ENCODE assay signal across 8 cellular contexts in genomic region chr6:117602151-117602898, GRCh38. TPM values are rescaled to one million over a fixed set of nuclear protein-coding genes. Genes with fewer than 3 reads are reported as not detected.
DNase-seq lines count a peak whose midpoint lies in the region; ATAC-seq and TF ChIP-seq lines count a peak whose summit lies in the region.

Gene GOPC, minus strand, starts transcription at chr6:117602511. Its CDS starts 223 bp downstream, at chr6:117602288.

- peaks cover 7% of the 10 kb centered on the region for H3K4me1 ChIP-seq in testis

- DNase-seq in GM10248 (ENCODE audit: extremely low spot score) (peak; percentile 96), NCI-H1092 (lab: John Stamatoyannopoulos, UW) (peak; percentile 92), glomerular visceral epithelial cell (ENCODE audit: extremely low spot score) (peak; percentile 99), omental fat pad (ENCODE audit: low spot score) (peak; percentile 73), testis (peak; percentile 96)
- peak; percentile 85 to 97 for DNase-seq in activated naive CD4-positive, alpha-beta T cell treated with anti-CD3 and anti-CD28 coated beads, Interleukin-2, amount 50 U/mL, for 72 hours (ENCODE audit: low spot score in 2 of 2)

- H3K9me3 Mint-ChIP-seq in activated naive CD4-positive, alpha-beta T cell treated with anti-CD3 and anti-CD28 coated beads, Interleukin-2, amount 50 U/mL, for 72 hours: peaks cover 0 to 5% of the 10 kb centered on the region in 2 donors

- peaks cover 28 to 35% of the 10 kb centered on the region in 2 donors for H3K36me3 Mint-ChIP-seq in activated naive CD4-positive, alpha-beta T cell treated with anti-CD3 and anti-CD28 coated beads, Interleukin-2, amount 50 U/mL, for 72 hours

- TF ChIP-seq CTCF in GM10248 (IDR thresholded peaks at IDR 0.05; ENCODE audit: control extremely low read depth, extremely low read depth, low read depth, missing control alignments): no peak
- no peak for TF ChIP-seq CTCF in omental fat pad (IDR thresholded peaks at IDR 0.05)
- TF ChIP-seq CTCF in testis (IDR thresholded peaks at IDR 0.05): no peak

- 0% methylated on average over 30 to 48 of the region's 60 CpGs for WGBS in testis, 2 donors

- peak within 1 kb of the TSS; percentile 87 to 96 for H3K27ac ChIP-seq in testis

- H3K9me3 ChIP-seq in testis: no peaks in the 10 kb centered on the region

- no peaks in the 10 kb centered on the region for H3K36me3 ChIP-seq in testis (ENCODE audit: low read depth, missing control alignments)

- TF ChIP-seq POLR2A in testis (IDR thresholded peaks at IDR 0.05): no peak

- peak within 1 kb of the TSS; percentile 85 to 91 for H3K4me3 ChIP-seq in testis

- intact Hi-C loops in testis (cut with DNase I; ENCODE audit: low total_unique reads): loop anchor here (10.0 kb wide), 1 partner anchor 72 kb away; the partner anchor contains the start of gene NUS1

- ATAC-seq in HG02588 (IDR thresholded peaks at IDR 0.05; ENCODE audit: unreplicated experiment): peak; percentile 96
- peak; percentile 94 for ATAC-seq in SK-N-SH treated with all-trans-retinoic acid at 6 μM for 48 hours
- peak; percentile 96 to 97 for ATAC-seq in activated naive CD4-positive, alpha-beta T cell treated with anti-CD3 and anti-CD28 coated beads, Interleukin-2, amount 50 U/mL, for 72 hours
- peak; percentile 99 for ATAC-seq in omental fat pad (ENCODE audit: low FRiP score)

- H3K27me3 ChIP-seq in testis: no peaks in the 10 kb centered on the region

- CTCF ChIA-PET in GM10248 (lab: Yijun Ruan, JAX): interaction anchor here (0.9 to 2.0 kb wide), 8 partner anchors 8 to 174 kb away, joined by 3 to 8 read pairs (median 4); no protein-coding TSS in a partner anchor

- POLR2A ChIA-PET in GM10248 (lab: Yijun Ruan, JAX): interaction anchor here (0.5 to 0.6 kb wide), 3 partner anchors 16 to 80 kb away, joined by 3 read pairs; no protein-coding TSS in a partner anchor

- H3K27ac Mint-ChIP-seq in activated naive CD4-positive, alpha-beta T cell treated with anti-CD3 and anti-CD28 coated beads, Interleukin-2, amount 50 U/mL, for 72 hours: peak within 1 kb of the TSS; percentile 94 to 99

TF ChIP-seq in SK-N-SH treated with all-trans-retinoic acid at 6 μM for 48 hours, 23 proteins besides CTCF, POLR2A, EP300 and RAD21:
- TF ChIP-seq PATZ1 (CRISPR knock-in tag; IDR thresholded peaks at IDR 0.05; ENCODE audit: borderline replicate concordance) (peak; percentile 82; the same call in 1 of the 2 replicates), TSHZ2 (CRISPR knock-in tag; IDR thresholded peaks at IDR 0.05) (no peak), ZNF70 (CRISPR knock-in tag; IDR thresholded peaks at IDR 0.05) (no peak; the same call in 1 of the 2 replicates), ZFP3 (CRISPR knock-in tag; IDR thresholded peaks at IDR 0.05) (no peak), CREB5 (CRISPR knock-in tag; IDR thresholded peaks at IDR 0.05; ENCODE audit: low read depth) (no peak)

RNA-seq across cellular contexts. Expression of gene GOPC, which starts in this region (rescaled TPM):
- 10 to 100 TPM in 1 of 2 donors, 1 to 10 TPM in 1; 6.7 to 15.0 TPM for total RNA-seq in activated naive CD4-positive, alpha-beta T cell treated with anti-CD3 and anti-CD28 coated beads, Interleukin-2, amount 50 U/mL, for 72 hours
- total RNA-seq in omental fat pad (10 to 100 TPM; 15.0 to 25.7 (median 17.0) TPM), testis (10 to 100 TPM; 26.6 to 29.9 TPM)
- polyA plus RNA-seq in testis (ENCODE audit: insufficient read depth, low read depth, low replicate concordance): 28.8 TPM

Comparison
In these comparisons a context has a peak if more than half of its experiments do, and no peak if none do; other contexts are left out.
1. Peak in every context shown above with its lines: DNase-seq, ATAC-seq, H3K4me3 ChIP-seq and H3K27ac ChIP-seq.